20 cellular contexts compared by ENCODE assay signal in genomic region chr7:98135984-98136383, GRCh38. TPM values are rescaled to one million over a fixed set of nuclear protein-coding genes. Genes with fewer than 3 reads are reported as not detected.
DNase-seq lines count a peak whose midpoint lies in the region; ATAC-seq and TF ChIP-seq lines count a peak whose summit lies in the region.
"Had no signal": no experiment of that assay in that cellular context is flagged by ENCODE, and none has a peak within 500 bp of the region (broad histone marks: within the 10 kb centered on the region; RNA-seq: fewer than 3 reads in every experiment).

No MANE protein-coding gene starts in this region.

- H3K79me2 ChIP-seq in GM23338 (replicated peaks; ENCODE audit: insufficient read depth) (peaks cover 58% of the 10 kb centered on the region), PC-3 (ENCODE audit: low read length) (peaks cover 27% of the 10 kb centered on the region)

- ATAC-seq in GM23338 (no peak), PC-3 (peak; percentile 59), HG03342 (IDR thresholded peaks at IDR 0.05; ENCODE audit: unreplicated experiment) (no peak)
- ATAC-seq: SK-N-SH treated with all-trans-retinoic acid at 6 μM for 48 hours, T-cell had no signal

- intact Hi-C loops in PC-3 (cut with micrococcal nuclease): loop anchor here (1.0 kb wide), 1 partner anchor 29 kb away; no protein-coding TSS in a partner anchor

- no peak overlapping the region for H2AFZ ChIP-seq in GM23338
- no peak overlapping the region for H2AFZ ChIP-seq in PC-3 (ENCODE audit: low read length)
- H2AFZ ChIP-seq: PC-9 had no signal

- peaks cover 11% of the 10 kb centered on the region; the same call in 2 of the 3 replicates for H3K36me3 Mint-ChIP-seq in GM23338 (ENCODE audit: low read depth)

- H3K27ac ChIP-seq in GM23338 (ENCODE audit: low read depth): no peak overlapping the region; the same call in 1 of the 2 replicates
- H3K27ac ChIP-seq in PC-3 (ENCODE audit: low read length): peak overlapping the region; percentile 54
- H3K27ac ChIP-seq in neutrophil: peak overlapping the region; percentile 93
- H3K27ac ChIP-seq: RWPE1 had no signal

- no peak overlapping the region for H3K9ac ChIP-seq in PC-3 (ENCODE audit: low read length)

- H3K27me3 Mint-ChIP-seq in GM23338 (ENCODE audit: insufficient read depth, low read depth, poor library complexity): no peaks in the 10 kb centered on the region
- H3K27me3 Mint-ChIP-seq: CD4-positive, CD25-positive, alpha-beta regulatory T cell; T-cell had no signal

- H4K20me1 ChIP-seq in GM23338 (replicated peaks; ENCODE audit: insufficient read depth): peaks cover 6% of the 10 kb centered on the region; the same call in 1 of the 2 replicates
- peaks cover 13% of the 10 kb centered on the region; the same call in 1 of the 2 replicates for H4K20me1 ChIP-seq in PC-3 (ENCODE audit: low read length)

- CTCF ChIA-PET in PC-3 (lab: Charles Lee): interaction anchor here (0.6 to 1.4 kb wide), 3 partner anchors 9 to 113 kb away, joined by 3 to 4 read pairs (median 3); no protein-coding TSS in a partner anchor

- no peaks in the 10 kb centered on the region for H3K9me2 ChIP-seq in GM23338 (ENCODE audit: insufficient read depth)
- no peaks in the 10 kb centered on the region for H3K9me2 ChIP-seq in PC-3 (replicated peaks; ENCODE audit: low read length)

- H3K36me3 ChIP-seq in GM23338 (ENCODE audit: insufficient read depth) (no peaks in the 10 kb centered on the region), PC-3 (ENCODE audit: low read depth, low read length) (peaks cover 3% of the 10 kb centered on the region; the same call in 1 of the 2 replicates), neutrophil (peaks cover 14% of the 10 kb centered on the region)

- H3K4me1 Mint-ChIP-seq in GM23338: peaks cover 38% of the 10 kb centered on the region

- H3F3A ChIP-seq in GM23338 (replicated peaks; ENCODE audit: low read depth): no peaks in the 10 kb centered on the region
- no peaks in the 10 kb centered on the region for H3F3A ChIP-seq in PC-3 (ENCODE audit: low read length, unreplicated experiment)

- H3K4me3 ChIP-seq in GM23338: no peak overlapping the region
- H3K4me3 ChIP-seq in PC-3 (ENCODE audit: low read length): no peak overlapping the region
- no peak overlapping the region for H3K4me3 ChIP-seq in neutrophil (ENCODE audit: low read depth in 1 of 2, low read length in 1 of 2)
- H3K4me3 ChIP-seq: PC-9 had no signal

- peak overlapping the region; percentile 25 for H3K27ac Mint-ChIP-seq in GM23338
- H3K27ac Mint-ChIP-seq: T-cell had no signal

- H3K4me1 ChIP-seq in GM23338 (ENCODE audit: insufficient read depth) (0 out of 2 replicates have a peak, but pooled peaks cover 5% of the 10 kb centered on the region), PC-3 (ENCODE audit: insufficient read depth, low read length) (peaks cover 55% of the 10 kb centered on the region), neutrophil (ENCODE audit: control insufficient read depth in 1 of 2, insufficient read depth in 1 of 2, low read depth in 1 of 2, low read length in 1 of 2) (peaks cover 80 to 81% of the 10 kb centered on the region in 2 experiments)

- H3K9me3 ChIP-seq in PC-3 (ENCODE audit: low read length): no peaks in the 10 kb centered on the region
- H3K9me3 ChIP-seq in neutrophil: no peaks in the 10 kb centered on the region

- H3K4me2 ChIP-seq in GM23338 (no peak overlapping the region), PC-3 (ENCODE audit: low read length) (peak overlapping the region; percentile 46; the same call in 1 of the 2 replicates)
- H3K4me2 ChIP-seq: PC-9 had no signal

- POLR2A ChIA-PET in PC-3 (lab: Charles Lee; ENCODE audit: unreplicated experiment): interaction anchor here (0.6 kb wide), 1 partner anchor 17 kb away, joined by 3 read pairs; no protein-coding TSS in a partner anchor

- no peaks in the 10 kb centered on the region for H3K9me3 Mint-ChIP-seq in GM23338
- H3K9me3 Mint-ChIP-seq: CD4-positive, CD25-positive, alpha-beta regulatory T cell; T-cell had no signal

- no peaks in the 10 kb centered on the region for H3K27me3 ChIP-seq in GM23338 (ENCODE audit: insufficient read depth)
- no peaks in the 10 kb centered on the region for H3K27me3 ChIP-seq in PC-3 (ENCODE audit: low read length)
- H3K27me3 ChIP-seq in neutrophil: no peaks in the 10 kb centered on the region

- no TSS peak for BruUV-seq in PC-3 (replicated peaks; lab: Mats Ljungman, UMichigan)

- DNase-seq in GM23338 (ENCODE audit: low spot score): no peak
- DNase-seq in NCI-H2029 (lab: John Stamatoyannopoulos, UW): peak; percentile 58
- DNase-seq in PC-3: peak; percentile 71
- DNase-seq in activated CD4-positive, CD25-positive, alpha-beta regulatory T cell treated with anti-CD3 and anti-CD28 coated beads, Interleukin-2, amount 50 U/mL, for 72 hours: no peak
- no peak for DNase-seq in activated T-cell treated with anti-CD3 and anti-CD28 coated beads, Interleukin-2, amount 50 U/mL, for 1 hour
- DNase-seq: AML-193; Calu3; CD4-positive, CD25-positive, alpha-beta regulatory T cell; EL; NCI-H187; NCI-H2171 treated with DMSO at 0.1 percent for 48 hours; NCI-H748 treated with DMSO at 0.1 percent for 48 hours; SIG-M5; T-cell; T-helper 9 cell had no signal

- H3K4me3 Mint-ChIP-seq in GM23338: no peak overlapping the region
- H3K4me3 Mint-ChIP-seq: CD4-positive, CD25-positive, alpha-beta regulatory T cell; T-cell had no signal

- TF ChIP-seq CTCF in GM23338 (conservative IDR thresholded peaks at IDR 0.05; ENCODE audit: low read depth in 2 of 2) (no peak), PC-3 (conservative IDR thresholded peaks at IDR 0.05; ENCODE audit: low read depth, low read length) (no peak), neutrophil (IDR thresholded peaks at IDR 0.05) (no peak)

TF ChIP-seq in GM23338, 12 proteins besides CTCF, POLR2A, EP300 and RAD21 (continues in another document):
- TF ChIP-seq ZNF114 (CRISPR knock-in tag; IDR thresholded peaks at IDR 0.05): no peak
- TF ChIP-seq, protein P1, sequence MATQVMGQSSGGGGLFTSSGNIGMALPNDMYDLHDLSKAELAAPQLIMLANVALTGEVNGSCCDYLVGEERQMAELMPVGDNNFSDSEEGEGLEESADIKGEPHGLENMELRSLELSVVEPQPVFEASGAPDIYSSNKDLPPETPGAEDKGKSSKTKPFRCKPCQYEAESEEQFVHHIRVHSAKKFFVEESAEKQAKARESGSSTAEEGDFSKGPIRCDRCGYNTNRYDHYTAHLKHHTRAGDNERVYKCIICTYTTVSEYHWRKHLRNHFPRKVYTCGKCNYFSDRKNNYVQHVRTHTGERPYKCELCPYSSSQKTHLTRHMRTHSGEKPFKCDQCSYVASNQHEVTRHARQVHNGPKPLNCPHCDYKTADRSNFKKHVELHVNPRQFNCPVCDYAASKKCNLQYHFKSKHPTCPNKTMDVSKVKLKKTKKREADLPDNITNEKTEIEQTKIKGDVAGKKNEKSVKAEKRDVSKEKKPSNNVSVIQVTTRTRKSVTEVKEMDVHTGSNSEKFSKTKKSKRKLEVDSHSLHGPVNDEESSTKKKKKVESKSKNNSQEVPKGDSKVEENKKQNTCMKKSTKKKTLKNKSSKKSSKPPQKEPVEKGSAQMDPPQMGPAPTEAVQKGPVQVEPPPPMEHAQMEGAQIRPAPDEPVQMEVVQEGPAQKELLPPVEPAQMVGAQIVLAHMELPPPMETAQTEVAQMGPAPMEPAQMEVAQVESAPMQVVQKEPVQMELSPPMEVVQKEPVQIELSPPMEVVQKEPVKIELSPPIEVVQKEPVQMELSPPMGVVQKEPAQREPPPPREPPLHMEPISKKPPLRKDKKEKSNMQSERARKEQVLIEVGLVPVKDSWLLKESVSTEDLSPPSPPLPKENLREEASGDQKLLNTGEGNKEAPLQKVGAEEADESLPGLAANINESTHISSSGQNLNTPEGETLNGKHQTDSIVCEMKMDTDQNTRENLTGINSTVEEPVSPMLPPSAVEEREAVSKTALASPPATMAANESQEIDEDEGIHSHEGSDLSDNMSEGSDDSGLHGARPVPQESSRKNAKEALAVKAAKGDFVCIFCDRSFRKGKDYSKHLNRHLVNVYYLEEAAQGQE (IDR thresholded peaks at IDR 0.05; ENCODE audit: unreplicated experiment): no peak
- TF ChIP-seq POLR2AphosphoS5 (IDR thresholded peaks at IDR 0.05; ENCODE audit: low read depth): no peak
- TF ChIP-seq, protein P2, sequence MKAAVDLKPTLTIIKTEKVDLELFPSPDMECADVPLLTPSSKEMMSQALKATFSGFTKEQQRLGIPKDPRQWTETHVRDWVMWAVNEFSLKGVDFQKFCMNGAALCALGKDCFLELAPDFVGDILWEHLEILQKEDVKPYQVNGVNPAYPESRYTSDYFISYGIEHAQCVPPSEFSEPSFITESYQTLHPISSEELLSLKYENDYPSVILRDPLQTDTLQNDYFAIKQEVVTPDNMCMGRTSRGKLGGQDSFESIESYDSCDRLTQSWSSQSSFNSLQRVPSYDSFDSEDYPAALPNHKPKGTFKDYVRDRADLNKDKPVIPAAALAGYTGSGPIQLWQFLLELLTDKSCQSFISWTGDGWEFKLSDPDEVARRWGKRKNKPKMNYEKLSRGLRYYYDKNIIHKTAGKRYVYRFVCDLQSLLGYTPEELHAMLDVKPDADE (IDR thresholded peaks at IDR 0.05): no peak
- TF ChIP-seq NANOG (IDR thresholded peaks at IDR 0.05; ENCODE audit: borderline replicate concordance): no peak
- no peak for TF ChIP-seq EZH2 (IDR thresholded peaks at IDR 0.05; ENCODE audit: low read depth, unreplicated experiment)

RNA-seq across cellular contexts. Expression of gene LMTK2, which starts 29.3 kb away (rescaled TPM):
- 26.8 and 30.8 TPM in 2 replicates for total RNA-seq in GM23338 (2014; rRNA removed; shearing (Covaris generic))
- 6.1 and 6.5 TPM in 2 replicates for polyA plus RNA-seq in GM23338 (2016; fragmentation: Nextera tagmentation; extraction: Ambion mirVana)
- 9.0 and 16.0 TPM in 2 replicates for total RNA-seq in PC-3 (2014; rRNA removed)

Comparison
In these comparisons a context has a peak if more than half of its experiments do, and no peak if none do; other contexts are left out.
1. DNase-seq: peak in NCI-H2029 (single experiment) and PC-3 (single experiment); none in GM23338 (single experiment), activated CD4-positive, CD25-positive, alpha-beta regulatory T cell treated with anti-CD3 and anti-CD28 coated beads, Interleukin-2, amount 50 U/mL, for 72 hours (single experiment) and activated T-cell treated with anti-CD3 and anti-CD28 coated beads, Interleukin-2, amount 50 U/mL, for 1 hour (single experiment).